ENCODE assay signal across 32 cellular contexts in the genomic region with DNA sequence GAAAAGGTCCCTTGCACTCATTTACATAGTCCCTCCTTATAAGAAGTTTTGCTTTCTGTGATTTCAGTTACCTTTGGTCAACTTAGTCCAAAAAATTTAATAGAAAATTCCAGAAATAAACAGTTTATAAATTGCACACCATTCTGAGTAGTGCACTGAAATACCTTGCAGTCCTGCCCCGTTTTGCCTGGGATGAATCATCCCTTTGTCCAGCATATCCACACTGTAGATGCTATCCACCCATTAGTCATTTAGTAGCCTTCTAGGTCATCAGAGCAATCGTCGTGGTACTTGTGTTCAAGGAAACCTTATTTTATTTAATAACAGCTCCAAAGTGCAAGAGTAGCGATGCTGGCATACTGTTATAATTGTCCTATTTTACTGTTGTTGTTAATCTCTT. TPM values are rescaled to one million over a fixed set of nuclear protein-coding genes. Genes with fewer than 3 reads are reported as not detected.
DNase-seq lines count a peak whose midpoint lies in the region; ATAC-seq, FAIRE-seq and TF ChIP-seq lines count a peak whose summit lies in the region.
"Had no signal": no experiment of that assay in that cellular context is flagged by ENCODE, and none has a peak within 500 bp of the region (broad histone marks: within the 10 kb centered on the region; RNA-seq: fewer than 3 reads in every experiment).

No MANE protein-coding gene starts in this region.

- H3K79me2 ChIP-seq in K562 (ENCODE audit: control insufficient read depth, insufficient read depth, low read length): peaks cover 64% of the 10 kb centered on the region

- ATAC-seq in K562: no peak
- ATAC-seq in memory B cell (ENCODE audit: low read depth): no peak
- ATAC-seq: Panc1 had no signal

- intact Hi-C loops in K562 (cut with micrococcal nuclease): no loop called here

- H3K27me3 ChIP-seq in K562 (ENCODE audit: control insufficient read depth in 2 of 2, insufficient read depth in 2 of 2, low read length in 2 of 2): no peaks in the 10 kb centered on the region
- H3K27me3 ChIP-seq: BE2C, esophagus muscularis mucosa, neutrophil, right lobe of liver, stomach, thyroid gland had no signal

- CTCF ChIA-PET in K562 (lab: Yijun Ruan, JAX; ENCODE audit: low intra/inter-chr PET ratio): no interaction called here

- TF ChIP-seq CTCF in D721Med (IDR thresholded peaks at IDR 0.05; ENCODE audit: insufficient read depth, missing control alignments): no peak
- no peak for TF ChIP-seq CTCF in K562 (IDR thresholded peaks at IDR 0.05 in 2 of 3, conservative IDR thresholded peaks at IDR 0.05 in 1 of 3; ENCODE audit: insufficient read depth in 2 of 3, low read depth in 1 of 3, low read length in 3 of 3)

- peaks cover 20% of the 10 kb centered on the region for H4K20me1 ChIP-seq in K562 (replicated peaks; ENCODE audit: control insufficient read depth, insufficient read depth, low read length)

- peak overlapping the region; percentile 47 for H3K27ac Mint-ChIP-seq in memory B cell

- H3K9me1 ChIP-seq in K562 (ENCODE audit: control insufficient read depth, insufficient read depth, low read length): no peaks in the 10 kb centered on the region

- no peak overlapping the region for H3K27ac ChIP-seq in K562 (ENCODE audit: extremely low read depth, low read depth, low read length)
- H3K27ac ChIP-seq: esophagus muscularis mucosa, right lobe of liver, stomach, thyroid gland had no signal

- no peaks in the 10 kb centered on the region for H3K27me3 Mint-ChIP-seq in memory B cell
- H3K27me3 Mint-ChIP-seq: activated CD4-positive, alpha-beta T cell treated with anti-CD3 and anti-CD28 coated beads, Interleukin-2, amount 10 ng/mL, durations not matched to agents 7 days and 5 days; CD8-positive, alpha-beta memory T cell; naive B cell had no signal

- whole genome bisulfite sequencing in K562 (ENCODE audit: insufficient coverage, low coverage, missing lambda C conversion rate): 51% methylated on average over 4 of the region's 4 CpGs

- BruUV-seq in K562 (replicated peaks; lab: Mats Ljungman, UMichigan): no TSS peak

- in situ Hi-C loops in K562 (cut with MboI): no loop called here

- no peak overlapping the region for H3K9ac ChIP-seq in K562 (ENCODE audit: insufficient read depth in 1 of 2, low read depth in 2 of 2, low read length in 2 of 2)

- no peak overlapping the region for H3K4me3 ChIP-seq in K562
- H3K4me3 ChIP-seq: esophagus muscularis mucosa, right lobe of liver, stomach, thyroid gland had no signal

- POLR2A ChIA-PET in K562 (lab: Yijun Ruan, JAX): interaction anchor here (1.6 to 1.8 kb wide), 2 partner anchors 14 to 21 kb away, joined by 4 to 6 read pairs; no protein-coding TSS in a partner anchor

- peaks cover 32% of the 10 kb centered on the region for H3K4me1 Mint-ChIP-seq in memory B cell

- H2AFZ ChIP-seq in K562 (ENCODE audit: low read depth, low read length): no peak overlapping the region

- TF ChIP-seq RAD21 in K562 (CRISPR knock-in tag; conservative IDR thresholded peaks at IDR 0.05 in 1 of 2, IDR thresholded peaks at IDR 0.05 in 1 of 2): no peak

- H3K4me1 ChIP-seq in K562 (replicated peaks in 1 of 2; ENCODE audit: control insufficient read depth in 2 of 2, insufficient read depth in 2 of 2, low read length in 2 of 2): 0 out of 5 replicates have a peak, but pooled peaks cover 0 to 2% of the 10 kb centered on the region in 2 experiments
- H3K4me1 ChIP-seq: BE2C had no signal

- no peak for TF ChIP-seq EP300 in K562 (IDR thresholded peaks at IDR 0.05; ENCODE audit: low read length)

- FAIRE-seq in D721Med (lab: Jason Lieb, UNC): peak; percentile 68
- no peak for FAIRE-seq in K562 (lab: Jason Lieb, UNC)
- FAIRE-seq: astrocyte had no signal

- H3K9me3 ChIP-seq in K562 (replicated peaks; ENCODE audit: control insufficient read depth, insufficient read depth, low read depth, low read length): no peaks in the 10 kb centered on the region
- H3K9me3 ChIP-seq: BE2C, esophagus muscularis mucosa, neutrophil, right lobe of liver, stomach, thyroid gland had no signal

- H3K4me3 Mint-ChIP-seq in memory B cell: no peak overlapping the region
- H3K4me3 Mint-ChIP-seq: activated CD4-positive, alpha-beta T cell treated with anti-CD3 and anti-CD28 coated beads, Interleukin-2, amount 10 ng/mL, durations not matched to agents 7 days and 5 days; activated T-cell treated with anti-CD3 and anti-CD28 coated beads, Interleukin-2, amount 50 U/mL, for 4 hours; naive B cell had no signal

- peaks cover 16% of the 10 kb centered on the region; the same call in 2 of the 3 replicates for H3K36me3 ChIP-seq in K562 (ENCODE audit: control insufficient read depth, insufficient read depth, low read length)
- H3K36me3 ChIP-seq: BE2C, right lobe of liver, stomach, thyroid gland had no signal

- no peaks in the 10 kb centered on the region for H3K9me3 Mint-ChIP-seq in memory B cell
- H3K9me3 Mint-ChIP-seq: activated CD4-positive, alpha-beta T cell treated with anti-CD3 and anti-CD28 coated beads, Interleukin-2, amount 10 ng/mL, durations not matched to agents 7 days and 5 days; activated T-cell treated with anti-CD3 and anti-CD28 coated beads, Interleukin-2, amount 50 U/mL, for 4 hours; CD8-positive, alpha-beta memory T cell; naive B cell had no signal

- H3K4me2 ChIP-seq in K562 (ENCODE audit: insufficient read depth, low read length): no peak overlapping the region

- no peak for TF ChIP-seq POLR2A in K562 (conservative IDR thresholded peaks at IDR 0.05)

- H3K36me3 Mint-ChIP-seq in memory B cell: peaks cover 6% of the 10 kb centered on the region

- no peak for DNase-seq in D721Med (ENCODE audit: insufficient read length, low spot score)
- peak; percentile 66 for DNase-seq in M059J (ENCODE audit: low read depth)
- DNase-seq in K562 (ENCODE audit: extremely low read depth in 1 of 4, low spot score in 3 of 4): no peak
- no peak for DNase-seq in memory B cell (ENCODE audit: low spot score in 2 of 2)
- DNase-seq in activated CD4-positive, alpha-beta T cell treated with anti-CD3 and anti-CD28 coated beads for 48 hours: no peak
- DNase-seq in D341Med (ENCODE audit: low spot score): no peak
- no peak for DNase-seq in NCI-H2171 (lab: John Stamatoyannopoulos, UW)
- no peak for DNase-seq in activated CD4-positive, alpha-beta T cell treated with anti-CD3 and anti-CD28 coated beads, Interleukin-2, amount 50 U/mL, for 4 hours
- DNase-seq: ACHN; activated gamma-delta T cell; activated T-cell treated with anti-CD3 and anti-CD28 coated beads, Interleukin-2, amount 50 U/mL, for 4 hours; BE2C; caudate nucleus; CD8-positive, alpha-beta memory T cell; DMS153; foreskin melanocyte; GF-D8; midbrain; naive B cell; NCI-H1436; NCI-H2081 treated with DMSO at 0.1 percent for 48 hours; NCI-H345; posterior cingulate gyrus; right lobe of liver; stimulated activated CD4-positive, alpha-beta T cell treated with anti-CD3 and anti-CD28 coated beads, Interleukin-4, amount 100 ng/mL, for 1 hour; stomach; thyroid gland had no signal

RNA-seq across cellular contexts. Expression of gene SPRTN, which starts 38.0 kb away (rescaled TPM):
- total RNA-seq in M059J (2014; rRNA removed; shearing (Covaris generic)): 19.0 and 20.1 TPM in 2 replicates
- 42.1 and 69.3 TPM in 2 replicates for total RNA-seq in K562 (2011; cell fraction: chromatin; rRNA removed; ENCODE audit: low replicate concordance)
- 30.9 and 32.4 TPM in 2 replicates for total RNA-seq in K562 (2011; cell fraction: nucleolus; rRNA removed)
- 37.6 and 46.4 TPM in 2 replicates for total RNA-seq in K562 (2011; cell fraction: nucleoplasm; rRNA removed)
- total RNA-seq in K562 (2014; rRNA removed): 28.6 and 32.5 TPM in 2 replicates
- 21.7 and 23.8 TPM in 2 replicates for total RNA-seq in K562 (2014; rRNA removed; fragmentation: Illumina TruSeq; extraction: Trizol)
- 28.2 and 31.7 TPM in 2 replicates for total RNA-seq in K562 (2015; rRNA removed; fragmentation: Illumina TruSeq; extraction: Trizol)
- 21.2 and 23.3 TPM in 2 replicates for total RNA-seq in K562 (2021)
- polyA plus RNA-seq in K562 (2011; rRNA removed): 11.0 and 16.9 TPM in 2 replicates
- 12.1 and 12.4 TPM in 2 replicates for polyA plus RNA-seq in K562 (2011; cell fraction: cytosol; rRNA removed)
- polyA plus RNA-seq in K562 (2011; cell fraction: nucleus; rRNA removed): 16.3 and 17.6 TPM in 2 replicates
- 8.8 and 11.4 TPM in 2 replicates for polyA plus RNA-seq in K562 (2012)
- polyA plus RNA-seq in K562 (2014; fragmentation: Illumina TruSeq; extraction: Trizol): 17.2 and 22.4 TPM in 2 replicates
- 10 to 100 TPM in 1 of 2 experiments, 1 to 10 TPM in 1; 8.1 to 10.1 TPM for polyA plus RNA-seq in K562 (2014; fragmentation: Nextera tagmentation; extraction: Ambion mirVana)
- 20.0 and 21.7 TPM in 2 replicates for polyA plus RNA-seq in K562 (2014; rRNA removed)
- 31.0 and 32.1 TPM in 2 replicates for polyA minus RNA-seq in K562 (2011; rRNA and poly(A)+ RNA removed)
- polyA minus RNA-seq in K562 (2011; cell fraction: cytosol; rRNA and poly(A)+ RNA removed): 16.0 and 19.6 TPM in 2 replicates
- polyA minus RNA-seq in K562 (2011; cell fraction: nucleus; rRNA and poly(A)+ RNA removed): 21.9 and 37.9 TPM in 2 replicates

RNA-seq across cellular contexts. Expression of gene EXOC8, which starts 38.4 kb away (rescaled TPM):
- total RNA-seq in M059J (2014; rRNA removed; shearing (Covaris generic)): 10.8 and 13.3 TPM in 2 replicates
- 11.3 and 16.8 TPM in 2 replicates for total RNA-seq in K562 (2011; cell fraction: chromatin; rRNA removed; ENCODE audit: low replicate concordance)
- total RNA-seq in K562 (2011; cell fraction: nucleolus; rRNA removed): 8.8 and 9.3 TPM in 2 replicates
- total RNA-seq in K562 (2011; cell fraction: nucleoplasm; rRNA removed): 10.6 and 12.0 TPM in 2 replicates
- total RNA-seq in K562 (2014; rRNA removed) (6.9 and 7.1 TPM in 2 replicates), K562 (2014; rRNA removed; fragmentation: Illumina TruSeq; extraction: Trizol) (12.7 and 13.2 TPM in 2 replicates), K562 (2015; rRNA removed; fragmentation: Illumina TruSeq; extraction: Trizol) (12.8 and 13.2 TPM in 2 replicates), K562 (2021) (12.1 and 13.6 TPM in 2 replicates)
- polyA plus RNA-seq in K562 (2011; rRNA removed) (5.3 and 5.9 TPM in 2 replicates), K562 (2014; fragmentation: Illumina TruSeq; extraction: Trizol) (7.1 and 7.7 TPM in 2 replicates), K562 (2014; fragmentation: Nextera tagmentation; extraction: Ambion mirVana) (1 to 10 TPM; 2.1 to 4.2 TPM), K562 (2014; rRNA removed) (5.7 and 7.2 TPM in 2 replicates)
- 2.3 and 3.5 TPM in 2 replicates for polyA plus RNA-seq in K562 (2011; cell fraction: cytosol; rRNA removed)
- polyA plus RNA-seq in K562 (2011; cell fraction: nucleus; rRNA removed): 6.2 and 6.5 TPM in 2 replicates
- polyA plus RNA-seq in K562 (2012): 5.0 and 5.2 TPM in 2 replicates
- 13.4 and 14.7 TPM in 2 replicates for polyA minus RNA-seq in K562 (2011; rRNA and poly(A)+ RNA removed)
- 7.4 and 7.5 TPM in 2 replicates for polyA minus RNA-seq in K562 (2011; cell fraction: cytosol; rRNA and poly(A)+ RNA removed)
- polyA minus RNA-seq in K562 (2011; cell fraction: nucleus; rRNA and poly(A)+ RNA removed): 5.3 and 10.2 TPM in 2 replicates

RNA-seq across cellular contexts. Expression of gene EGLN1, which starts 46.0 kb away (rescaled TPM):
- total RNA-seq in M059J (2014; rRNA removed; shearing (Covaris generic)): 28.5 and 43.5 TPM in 2 replicates
- total RNA-seq in K562 (2011; cell fraction: chromatin; rRNA removed; ENCODE audit: low replicate concordance): 9.0 and 24.6 TPM in 2 replicates
- 8.0 and 10.8 TPM in 2 replicates for total RNA-seq in K562 (2011; cell fraction: nucleolus; rRNA removed)
- 13.1 and 13.6 TPM in 2 replicates for total RNA-seq in K562 (2011; cell fraction: nucleoplasm; rRNA removed)
- total RNA-seq in K562 (2014; rRNA removed) (18.4 TPM in 2 replicates), K562 (2014; rRNA removed; fragmentation: Illumina TruSeq; extraction: Trizol) (30.7 and 31.8 TPM in 2 replicates), K562 (2015; rRNA removed; fragmentation: Illumina TruSeq; extraction: Trizol) (31.4 and 32.9 TPM in 2 replicates), K562 (2021) (24.6 and 25.0 TPM in 2 replicates)
- polyA plus RNA-seq in K562 (2011; rRNA removed) (38.2 and 54.3 TPM in 2 replicates), K562 (2014; fragmentation: Illumina TruSeq; extraction: Trizol) (27.1 and 29.3 TPM in 2 replicates), K562 (2014; fragmentation: Nextera tagmentation; extraction: Ambion mirVana) (1 to 10 TPM; 5.2 to 5.6 TPM), K562 (2014; rRNA removed) (14.1 and 17.2 TPM in 2 replicates)
- polyA plus RNA-seq in K562 (2011; cell fraction: cytosol; rRNA removed): 13.5 and 21.9 TPM in 2 replicates
- 6.9 and 13.0 TPM in 2 replicates for polyA plus RNA-seq in K562 (2011; cell fraction: nucleus; rRNA removed)
- 18.9 and 39.6 TPM in 2 replicates for polyA plus RNA-seq in K562 (2012)
- 106 and 110 TPM in 2 replicates for polyA minus RNA-seq in K562 (2011; rRNA and poly(A)+ RNA removed)
- 25.7 and 40.9 TPM in 2 replicates for polyA minus RNA-seq in K562 (2011; cell fraction: cytosol; rRNA and poly(A)+ RNA removed)
- 13.1 and 21.5 TPM in 2 replicates for polyA minus RNA-seq in K562 (2011; cell fraction: nucleus; rRNA and poly(A)+ RNA removed)
